Comparison of ENCODE assay signal across 1 cellular context in genomic region chr18:79847606-79848293, GRCh38.
TF ChIP-seq lines count a peak whose summit lies in the region.

No MANE protein-coding gene starts in this region.

TF ChIP-seq in IMR-90, 13 proteins besides CTCF, POLR2A, EP300 and RAD21:
- TF ChIP-seq, protein P1, sequence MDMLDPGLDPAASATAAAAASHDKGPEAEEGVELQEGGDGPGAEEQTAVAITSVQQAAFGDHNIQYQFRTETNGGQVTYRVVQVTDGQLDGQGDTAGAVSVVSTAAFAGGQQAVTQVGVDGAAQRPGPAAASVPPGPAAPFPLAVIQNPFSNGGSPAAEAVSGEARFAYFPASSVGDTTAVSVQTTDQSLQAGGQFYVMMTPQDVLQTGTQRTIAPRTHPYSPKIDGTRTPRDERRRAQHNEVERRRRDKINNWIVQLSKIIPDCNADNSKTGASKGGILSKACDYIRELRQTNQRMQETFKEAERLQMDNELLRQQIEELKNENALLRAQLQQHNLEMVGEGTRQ (IDR thresholded peaks at IDR 0.05; ENCODE audit: low read depth, low read length): peak; percentile 52; the same call in 1 of the 2 replicates
- no peak for TF ChIP-seq RCOR1 (IDR thresholded peaks at IDR 0.05; ENCODE audit: insufficient replicate concordance, low read length)
